In the genomic region with DNA sequence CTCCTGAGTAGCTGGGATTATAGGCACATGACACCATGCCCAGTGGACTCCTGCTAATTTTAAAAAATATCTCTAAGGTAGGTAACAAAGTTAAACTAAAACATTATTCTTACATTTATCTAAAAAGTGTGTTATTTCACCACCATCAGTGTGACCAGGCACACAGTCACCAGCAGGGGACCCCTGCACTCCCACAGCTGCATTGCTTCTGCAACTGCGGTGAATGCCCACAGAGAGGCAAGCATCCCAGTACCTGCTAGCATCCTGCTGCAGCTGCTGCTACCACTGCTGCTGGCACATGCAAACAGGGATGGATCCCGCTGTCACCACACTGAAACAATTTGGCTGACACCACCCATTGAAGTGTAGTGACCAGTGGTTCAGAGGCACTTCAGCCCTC, we compare ENCODE assay signal across 24 cellular contexts. TPM values are rescaled to one million over a fixed set of nuclear protein-coding genes. Genes with fewer than 3 reads are reported as not detected.
A peak's percentile ranks its signal among the peaks of the same experiment; 100 is the strongest.
DNase-seq lines count a peak whose midpoint lies in the region; ATAC-seq and TF ChIP-seq lines count a peak whose summit lies in the region.
"Had no signal": no experiment of that assay in that cellular context is flagged by ENCODE, and none has a peak within 500 bp of the region (broad histone marks: within the 10 kb centered on the region; RNA-seq: fewer than 3 reads in every experiment).

No MANE protein-coding gene starts in this region.

- H3K27me3 Mint-ChIP-seq in chondrocyte (ENCODE audit: low read depth) = no peaks in the 10 kb centered on the region
- H3K27me3 Mint-ChIP-seq: stimulated activated memory B cell treated with anti-CD40 and anti-IgM and Interleukin-4, amounts not matched to agents 10 μg/mL and 1 μg/mL and 100 μg/mL, for 72 hours had no signal

- no peaks in the 10 kb centered on the region for H3F3A ChIP-seq in Loucy (ENCODE audit: low read depth)

- H2AFZ ChIP-seq in Loucy (ENCODE audit: low read length) = no peak overlapping the region

- no peak overlapping the region for H3K27ac Mint-ChIP-seq in chondrocyte (ENCODE audit: unreplicated experiment)
- H3K27ac Mint-ChIP-seq: activated naive CD4-positive, alpha-beta T cell treated with anti-CD3 and anti-CD28 coated beads for 36 hours; activated T-cell treated with anti-CD3 and anti-CD28 coated beads, Interleukin-2, amount 50 U/mL, for 24 hours; CD8-positive, alpha-beta T cell; naive thymus-derived CD8-positive, alpha-beta T cell; stimulated activated memory B cell treated with anti-CD40 and anti-IgM and Interleukin-4, amounts not matched to agents 10 μg/mL and 1 μg/mL and 100 μg/mL, for 72 hours had no signal

- no peaks in the 10 kb centered on the region for H3K4me1 ChIP-seq in Loucy (ENCODE audit: insufficient read depth, low read length, poor library complexity, severe bottlenecking)
- H3K4me1 ChIP-seq: sigmoid colon had no signal

- H3K9me3 ChIP-seq in Loucy (ENCODE audit: insufficient read depth, low read depth, low read length) = no peaks in the 10 kb centered on the region
- H3K9me3 ChIP-seq: ovary had no signal

- no peaks in the 10 kb centered on the region for H3K9me2 ChIP-seq in Loucy (replicated peaks; ENCODE audit: low read depth, low read length)

- DNase-seq in GM12865 (ENCODE audit: low read depth) (peak; percentile 11), chondrocyte (ENCODE audit: low spot score) (no peak), retinal pigment epithelial cell (ENCODE audit: low read depth) (no peak), NCI-H748 (lab: John Stamatoyannopoulos, UW; ENCODE audit: unreplicated experiment) (no peak), putamen (ENCODE audit: low spot score) (no peak)
- DNase-seq: activated CD4-positive, alpha-beta T cell treated with anti-CD3 and anti-CD28 coated beads for 1 hour; activated naive CD4-positive, alpha-beta T cell treated with anti-CD3 and anti-CD28 coated beads for 36 hours; activated T-cell treated with anti-CD3 and anti-CD28 coated beads, Interleukin-2, amount 50 U/mL, for 24 hours; amygdala; CD8-positive, alpha-beta T cell; DMS79; left colon; naive thymus-derived CD8-positive, alpha-beta T cell; NCI-H1048; NCI-H2081; NCI-H446 treated with DMSO at 0.1 percent for 48 hours; ovary; RPMI8226; sigmoid colon had no signal

- no peak overlapping the region for H3K9ac ChIP-seq in Loucy (ENCODE audit: low read depth, low read length, poor library complexity, severe bottlenecking)
- H3K9ac ChIP-seq: KMS-11 had no signal

- no peaks in the 10 kb centered on the region for H3K36me3 ChIP-seq in Loucy (ENCODE audit: insufficient read depth, low read length)
- H3K36me3 ChIP-seq: ovary, sigmoid colon had no signal

- no peak overlapping the region for H3K4me3 Mint-ChIP-seq in chondrocyte (ENCODE audit: unreplicated experiment)
- H3K4me3 Mint-ChIP-seq: activated naive CD4-positive, alpha-beta T cell treated with anti-CD3 and anti-CD28 coated beads for 36 hours; activated T-cell treated with anti-CD3 and anti-CD28 coated beads, Interleukin-2, amount 50 U/mL, for 24 hours; CD8-positive, alpha-beta T cell; central memory CD8-positive, alpha-beta T cell; naive thymus-derived CD8-positive, alpha-beta T cell; stimulated activated memory B cell treated with anti-CD40 and anti-IgM and Interleukin-4, amounts not matched to agents 10 μg/mL and 1 μg/mL and 100 μg/mL, for 72 hours had no signal

- no peak overlapping the region for H3K4me2 ChIP-seq in Loucy (ENCODE audit: low read depth, low read length, poor library complexity, severe bottlenecking)
- H3K4me2 ChIP-seq: KMS-11 had no signal

- H3K4me1 Mint-ChIP-seq in chondrocyte (ENCODE audit: low read depth) = no peaks in the 10 kb centered on the region
- H3K4me1 Mint-ChIP-seq: central memory CD8-positive, alpha-beta T cell had no signal

- H4K20me1 ChIP-seq in Loucy (ENCODE audit: insufficient read depth, low read length, poor library complexity, severe bottlenecking) = no peaks in the 10 kb centered on the region

- no peak for ATAC-seq in HG02763 (IDR thresholded peaks at IDR 0.05; ENCODE audit: unreplicated experiment)
- ATAC-seq: CD8-positive, alpha-beta T cell; left colon; naive thymus-derived CD8-positive, alpha-beta T cell; stimulated activated memory B cell treated with anti-CD40 and anti-IgM and Interleukin-4, amounts not matched to agents 10 μg/mL and 1 μg/mL and 100 μg/mL, for 72 hours had no signal

- H3K27me3 ChIP-seq in Loucy (ENCODE audit: insufficient read depth, low read length, poor library complexity, severe bottlenecking) = no peaks in the 10 kb centered on the region
- H3K27me3 ChIP-seq: ovary, sigmoid colon had no signal

- TF ChIP-seq CTCF in GM12865 (IDR thresholded peaks at IDR 0.05; ENCODE audit: insufficient read depth, low read depth, low read length, missing control alignments) = no peak
- peak; percentile 62 for TF ChIP-seq CTCF in Loucy (conservative IDR thresholded peaks at IDR 0.05; ENCODE audit: low read length)
- TF ChIP-seq CTCF in chondrocyte (IDR thresholded peaks at IDR 0.05) = peak; percentile 16
- peak; percentile 15 for TF ChIP-seq CTCF in retinal pigment epithelial cell (conservative IDR thresholded peaks at IDR 0.05; ENCODE audit: low read depth, low read length)

- H3K4me3 ChIP-seq in GM12865 (ENCODE audit: low read depth, low read length) (no peak overlapping the region), Loucy (ENCODE audit: low read length, poor library complexity, severe bottlenecking) (no peak overlapping the region), retinal pigment epithelial cell (ENCODE audit: low read length) (no peak overlapping the region)
- H3K4me3 ChIP-seq: ovary, sigmoid colon had no signal

- H3K36me3 Mint-ChIP-seq in chondrocyte (ENCODE audit: low read depth) = peaks cover 18% of the 10 kb centered on the region
- H3K36me3 Mint-ChIP-seq: CD8-positive, alpha-beta T cell had no signal

- peaks cover 28% of the 10 kb centered on the region for H3K9me3 Mint-ChIP-seq in chondrocyte (ENCODE audit: low read depth)
- H3K9me3 Mint-ChIP-seq: activated T-cell treated with anti-CD3 and anti-CD28 coated beads, Interleukin-2, amount 50 U/mL, for 24 hours had no signal

- no peaks in the 10 kb centered on the region for H3K79me2 ChIP-seq in Loucy (ENCODE audit: insufficient read depth, low read length)

RNA-seq across cellular contexts. Expression of a gene that starts 21.9 kb away (rescaled TPM):
- total RNA-seq in chondrocyte = 59.9 to 72.0 TPM (median 65.8 TPM) in 3 replicates

RNA-seq across cellular contexts. Expression of a gene that starts 50.3 kb away (rescaled TPM):
- total RNA-seq in chondrocyte = 2.9 to 5.0 TPM (median 3.5 TPM) in 3 replicates
